ENCODE assay signal across 33 cellular contexts in the genomic region with DNA sequence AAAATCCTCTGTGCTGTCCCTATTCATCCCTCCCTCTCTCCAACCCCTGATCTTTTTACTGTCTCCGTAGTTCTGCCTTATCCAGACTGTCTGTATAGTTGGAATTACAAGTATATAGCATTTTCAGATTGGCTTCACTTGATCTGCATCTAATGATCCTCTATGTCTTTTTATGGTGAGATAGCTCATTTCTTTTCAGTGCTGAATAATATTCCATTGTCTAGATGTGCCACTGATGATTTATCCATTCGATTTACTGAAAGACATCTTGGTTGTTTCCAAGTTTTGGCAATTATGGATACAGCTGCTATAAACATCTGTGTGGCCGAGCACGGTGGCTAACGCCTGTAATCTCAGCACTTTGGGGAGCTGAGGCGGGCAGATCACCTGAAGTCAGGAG. TPM values are rescaled to one million over a fixed set of nuclear protein-coding genes. Genes with fewer than 3 reads are reported as not detected.
"Had no signal": no experiment of that assay in that cellular context is flagged by ENCODE, and none has a peak within 500 bp of the region (broad histone marks: within the 10 kb centered on the region; RNA-seq: fewer than 3 reads in every experiment).

No MANE protein-coding gene starts in this region.

- H3K9me3 Mint-ChIP-seq: stimulated activated effector memory CD8-positive, alpha-beta T cell treated with anti-CD3 and anti-CD28 coated beads, Interleukin-12 subunit alpha, Interleukin-12 subunit beta, amount 100 ng/mL, for 72 hours; stimulated activated memory B cell treated with anti-CD40 and anti-IgM and Interleukin-4, amounts not matched to agents 10 μg/mL and 1 μg/mL and 100 μg/mL, for 72 hours; stimulated activated naive B cell treated with anti-CD40 and anti-IgM and Interleukin-4, amounts not matched to agents 10 μg/mL and 1 μg/mL and 100 μg/mL, for 72 hours; stimulated activated naive CD8-positive, alpha-beta T cell treated with anti-CD3 and anti-CD28 coated beads, Interleukin-15, amount 100 ng/mL, for 72 hours; stimulated activated naive CD8-positive, alpha-beta T cell treated with anti-CD3 and anti-CD28 coated beads, Interleukin-15, Interleukin-2, amounts not matched to agents 100 ng/mL and 50 ng/mL, for 24 hours; type B pancreatic cell had no signal

- H3K27ac Mint-ChIP-seq: stimulated activated memory B cell treated with anti-CD40 and anti-IgM and Interleukin-4, amounts not matched to agents 10 μg/mL and 1 μg/mL and 100 μg/mL, for 72 hours; stimulated activated naive B cell treated with anti-CD40 and anti-IgM and Interleukin-4, amounts not matched to agents 10 μg/mL and 1 μg/mL and 100 μg/mL, for 72 hours; stimulated activated naive CD8-positive, alpha-beta T cell treated with anti-CD3 and anti-CD28 coated beads, Interleukin-15, Interleukin-2, amounts not matched to agents 100 ng/mL and 50 ng/mL, for 24 hours; type B pancreatic cell had no signal

- H3K36me3 ChIP-seq: uterus had no signal

- H3K27ac ChIP-seq: stomach, suprapubic skin, testis, thoracic aorta, thyroid gland, tibial artery, tibial nerve, transverse colon, upper lobe of left lung, upper lobe of right lung, uterus, vagina had no signal

- H3K4me1 ChIP-seq: testis, thyroid gland, tibial artery, uterus had no signal

- H3K9me3 ChIP-seq: stomach, suprapubic skin, testis, thoracic aorta, thyroid gland, tibial artery, tibial nerve, transverse colon, upper lobe of left lung, upper lobe of right lung, uterus, vagina had no signal

- H3K27me3 Mint-ChIP-seq: stimulated activated memory B cell treated with anti-CD40 and anti-IgM and Interleukin-4, amounts not matched to agents 10 μg/mL and 1 μg/mL and 100 μg/mL, for 72 hours; stimulated activated naive B cell treated with anti-CD40 and anti-IgM and Interleukin-4, amounts not matched to agents 10 μg/mL and 1 μg/mL and 100 μg/mL, for 72 hours; stimulated activated naive CD8-positive, alpha-beta T cell treated with anti-CD3 and anti-CD28 coated beads, Interleukin-15, amount 100 ng/mL, for 72 hours; stimulated activated naive CD8-positive, alpha-beta T cell treated with anti-CD3 and anti-CD28 coated beads, Interleukin-15, Interleukin-2, amounts not matched to agents 100 ng/mL and 50 ng/mL, for 24 hours; type B pancreatic cell had no signal

- H3K27me3 ChIP-seq: stomach, suprapubic skin, testis, thyroid gland, tibial artery, tibial nerve, transverse colon, upper lobe of left lung, upper lobe of right lung, uterus, vagina had no signal

- H3K4me3 Mint-ChIP-seq: stimulated activated effector memory CD8-positive, alpha-beta T cell treated with anti-CD3 and anti-CD28 coated beads, Interleukin-12 subunit alpha, Interleukin-12 subunit beta, amount 100 ng/mL, for 72 hours; stimulated activated memory B cell treated with anti-CD40 and anti-IgM and Interleukin-4, amounts not matched to agents 10 μg/mL and 1 μg/mL and 100 μg/mL, for 72 hours; stimulated activated naive B cell treated with anti-CD40 and anti-IgM and Interleukin-4, amounts not matched to agents 10 μg/mL and 1 μg/mL and 100 μg/mL, for 72 hours; stimulated activated naive CD8-positive, alpha-beta T cell treated with anti-CD3 and anti-CD28 coated beads, Interleukin-15, amount 100 ng/mL, for 72 hours; stimulated activated naive CD8-positive, alpha-beta T cell treated with anti-CD3 and anti-CD28 coated beads, Interleukin-15, Interleukin-2, amounts not matched to agents 100 ng/mL and 50 ng/mL, for 24 hours; type B pancreatic cell had no signal

- ATAC-seq: stimulated activated effector memory CD8-positive, alpha-beta T cell treated with anti-CD3 and anti-CD28 coated beads, Interleukin-12 subunit alpha, Interleukin-12 subunit beta, amount 100 ng/mL, for 72 hours; stimulated activated memory B cell treated with anti-CD40 and anti-IgM and Interleukin-4, amounts not matched to agents 10 μg/mL and 1 μg/mL and 100 μg/mL, for 72 hours; stimulated activated naive B cell treated with anti-CD40 and anti-IgM and Interleukin-4, amounts not matched to agents 10 μg/mL and 1 μg/mL and 100 μg/mL, for 72 hours; stimulated activated naive CD8-positive, alpha-beta T cell treated with anti-CD3 and anti-CD28 coated beads, Interleukin-15, amount 100 ng/mL, for 72 hours; stimulated activated naive CD8-positive, alpha-beta T cell treated with anti-CD3 and anti-CD28 coated beads, Interleukin-15, Interleukin-2, amounts not matched to agents 100 U/mL and 50 U/mL, for 24 hours; upper lobe of right lung had no signal

- H3K4me3 ChIP-seq: stomach, suprapubic skin, testis, thoracic aorta, thyroid gland, tibial artery, tibial nerve, transverse colon, upper lobe of left lung, upper lobe of right lung, uterus, vagina had no signal

- FAIRE-seq: urothelium cell line had no signal

- H3K4me1 Mint-ChIP-seq: stimulated activated memory B cell treated with anti-CD40 and anti-IgM and Interleukin-4, amounts not matched to agents 10 μg/mL and 1 μg/mL and 100 μg/mL, for 72 hours; stimulated activated naive CD8-positive, alpha-beta T cell treated with anti-CD3 and anti-CD28 coated beads, Interleukin-15, amount 100 ng/mL, for 72 hours had no signal

- DNase-seq: stimulated activated CD4-positive, alpha-beta T cell treated with anti-CD3 and anti-CD28 coated beads, Interleukin-2, amount 100 ng/mL, for 48 hours; stimulated activated CD4-positive, alpha-beta T cell treated with anti-CD3 and anti-CD28 coated beads, Interleukin-4, amount 100 ng/mL, for 1 hour; stimulated activated CD4-positive, alpha-beta T cell treated with anti-CD3 and anti-CD28 coated beads, Interleukin-4, amount 100 ng/mL, for 24 hours; stimulated activated CD4-positive, alpha-beta T cell treated with anti-CD3 and anti-CD28 coated beads, Interleukin-4, amount 100 ng/mL, for 4 hours; stimulated activated CD8-positive, alpha-beta memory T cell treated with anti-CD3 and anti-CD28 coated beads, Interleukin-4, amount 100 ng/mL, for 48 hours; stimulated activated naive B cell treated with anti-CD40 and anti-IgM and Interleukin-4, amounts not matched to agents 10 μg/mL and 1 μg/mL and 100 μg/mL, for 72 hours; stimulated activated naive CD4-positive, alpha-beta T cell; stimulated activated naive CD4-positive, alpha-beta T cell treated with Interleukin-2 at 50 U/mL for 16 hours; stimulated activated naive CD8-positive, alpha-beta T cell treated with anti-CD3 and anti-CD28 coated beads, Interleukin-15, amount 100 ng/mL, for 72 hours; stimulated activated naive CD8-positive, alpha-beta T cell treated with anti-CD3 and anti-CD28 coated beads, Interleukin-15, Interleukin-2, amounts not matched to agents 100 U/mL and 50 U/mL, for 24 hours; stomach; substantia nigra; testis; thyroid gland; tibial artery; transverse colon; trophoblast cell; upper lobe of left lung; upper lobe of right lung; uterus had no signal

RNA-seq across cellular contexts. Expression of gene IRGC, which starts 19.1 kb away (rescaled TPM):
- total RNA-seq: stomach, subcutaneous adipose tissue, suprapubic skin, temporal lobe, thoracic aorta, tibial nerve, transverse colon, upper lobe of left lung, upper lobe of right lung, ureter, urinary bladder, uterus, vagina had no signal
- polyA plus RNA-seq: stomach, urinary bladder had no signal
